In genomic region chr2:114020668-114021067, GRCh38 we compare ENCODE assay signal across 34 cellular contexts.
A peak's percentile ranks its signal among the peaks of the same experiment; 100 is the strongest.
DNase-seq lines count a peak whose midpoint lies in the region; ATAC-seq, FAIRE-seq and TF ChIP-seq lines count a peak whose summit lies in the region.
"Had no signal": no experiment of that assay in that cellular context is flagged by ENCODE, and none has a peak within 500 bp of the region (broad histone marks: within the 10 kb centered on the region; RNA-seq: fewer than 3 reads in every experiment).

No MANE protein-coding gene starts in this region.

- H3K79me2 ChIP-seq in HepG2 (ENCODE audit: insufficient read depth, low read length) (no peaks in the 10 kb centered on the region), K562 (ENCODE audit: control insufficient read depth, insufficient read depth, low read length) (no peaks in the 10 kb centered on the region)

- H2AFZ ChIP-seq in HepG2 (ENCODE audit: low read length) (no peak overlapping the region), K562 (ENCODE audit: low read depth, low read length) (no peak overlapping the region)

- intact Hi-C loops in HepG2 (cut with micrococcal nuclease; ENCODE audit: unreplicated experiment), result no loop called here
- intact Hi-C loops in right lobe of liver (cut with DNase I), result no loop called here
- intact Hi-C loops in K562 (cut with micrococcal nuclease), result no loop called here
- intact Hi-C loops in esophagus muscularis mucosa (cut with DNase I), result no loop called here

- TF ChIP-seq EP300 in HepG2 (IDR thresholded peaks at IDR 0.05; ENCODE audit: low read depth in 2 of 2, low read length in 2 of 2) (no peak), HepG2 (CRISPR knock-in tag; IDR thresholded peaks at IDR 0.05; ENCODE audit: borderline replicate concordance) (no peak), K562 (IDR thresholded peaks at IDR 0.05; ENCODE audit: low read length) (no peak), esophagus muscularis mucosa (IDR thresholded peaks at IDR 0.05) (no peak)

- no peak for ATAC-seq in HepG2
- no peak for ATAC-seq in right lobe of liver
- ATAC-seq in K562, result no peak
- no peak for ATAC-seq in activated CD8-positive, alpha-beta T cell treated with anti-CD3 and anti-CD28 coated beads, Interleukin-2, amount 10 ng/mL, durations not matched to agents 7 days and 5 days
- ATAC-seq: A549; CD8-positive, alpha-beta T cell had no signal

- no peaks in the 10 kb centered on the region for H3K27me3 ChIP-seq in HepG2 (ENCODE audit: control insufficient read depth in 1 of 2, insufficient read depth in 2 of 2, low read length in 2 of 2)
- H3K27me3 ChIP-seq in right lobe of liver, result no peaks in the 10 kb centered on the region
- no peaks in the 10 kb centered on the region for H3K27me3 ChIP-seq in K562 (ENCODE audit: control insufficient read depth in 2 of 2, insufficient read depth in 2 of 2, low read length in 2 of 2)
- H3K27me3 ChIP-seq in esophagus muscularis mucosa, result no peaks in the 10 kb centered on the region
- H3K27me3 ChIP-seq: BE2C; BLaER1; BLaER1 treated with 17β-estradiol and CSF1 and Interleukin-3, amounts not matched to agents 10 nM and 100 nM had no signal

- H3K9ac ChIP-seq in HepG2 (ENCODE audit: insufficient read depth, low read depth, low read length), result no peak overlapping the region
- no peak overlapping the region for H3K9ac ChIP-seq in K562 (ENCODE audit: insufficient read depth in 1 of 2, low read depth in 2 of 2, low read length in 2 of 2)
- H3K9ac ChIP-seq: BLaER1; BLaER1 treated with 17β-estradiol and CSF1 and Interleukin-3, amounts not matched to agents 10 nM and 100 nM had no signal

- H3K4me1 Mint-ChIP-seq in activated CD8-positive, alpha-beta T cell treated with anti-CD3 and anti-CD28 coated beads, Interleukin-2, amount 10 ng/mL, durations not matched to agents 7 days and 5 days (ENCODE audit: low read depth), result no peaks in the 10 kb centered on the region
- H3K4me1 Mint-ChIP-seq: B cell; CD14-positive monocyte; CD4-positive, alpha-beta memory T cell; CD4-positive, CD25-positive, alpha-beta regulatory T cell; CD8-positive, alpha-beta memory T cell had no signal

- CTCF ChIA-PET in HepG2 (lab: Yijun Ruan, JAX; ENCODE audit: low intra/inter-chr PET ratio, low total read pairs) (no interaction called here), K562 (lab: Yijun Ruan, JAX; ENCODE audit: low intra/inter-chr PET ratio) (no interaction called here)
- CTCF ChIA-PET in activated CD8-positive, alpha-beta T cell treated with anti-CD3 and anti-CD28 coated beads, Interleukin-2, amount 10 ng/mL, durations not matched to agents 7 days and 5 days (lab: Charles Lee), result no interaction called here

- TF ChIP-seq POLR2A in HepG2 (IDR thresholded peaks at IDR 0.05; ENCODE audit: insufficient read depth in 1 of 2, low read depth in 2 of 2, low read length in 2 of 2), result no peak
- no peak for TF ChIP-seq POLR2A in right lobe of liver (IDR thresholded peaks at IDR 0.05)
- TF ChIP-seq POLR2A in K562 (conservative IDR thresholded peaks at IDR 0.05), result no peak
- no peak for TF ChIP-seq POLR2A in esophagus muscularis mucosa (IDR thresholded peaks at IDR 0.05; ENCODE audit: low read depth)

- in situ Hi-C loops in HepG2 (cut with HindIII; ENCODE audit: extremely low pct_ligation_motif_present, low pct_unique_long_range_greater_than_20kb), result no loop called here
- in situ Hi-C loops in K562 (cut with MboI), result no loop called here

- H3K4me3 Mint-ChIP-seq in activated CD8-positive, alpha-beta T cell treated with anti-CD3 and anti-CD28 coated beads, Interleukin-2, amount 10 ng/mL, durations not matched to agents 7 days and 5 days, result no peak overlapping the region
- H3K4me3 Mint-ChIP-seq: B cell; CD14-positive monocyte; CD4-positive, alpha-beta memory T cell; CD4-positive, alpha-beta T cell; CD4-positive, CD25-positive, alpha-beta regulatory T cell; CD8-positive, alpha-beta memory T cell; CD8-positive, alpha-beta T cell had no signal

- H4K20me1 ChIP-seq in HepG2 (ENCODE audit: insufficient read depth, low read length) (no peaks in the 10 kb centered on the region), K562 (replicated peaks; ENCODE audit: control insufficient read depth, insufficient read depth, low read length) (no peaks in the 10 kb centered on the region)
- H4K20me1 ChIP-seq: BLaER1; BLaER1 treated with 17β-estradiol and CSF1 and Interleukin-3, amounts not matched to agents 10 nM and 100 nM had no signal

- H3K36me3 ChIP-seq in HepG2 (replicated peaks in 1 of 2; ENCODE audit: control insufficient read depth in 1 of 2, insufficient read depth in 2 of 2, low read length in 2 of 2), result no peaks in the 10 kb centered on the region
- H3K36me3 ChIP-seq in right lobe of liver, result no peaks in the 10 kb centered on the region
- no peaks in the 10 kb centered on the region for H3K36me3 ChIP-seq in K562 (ENCODE audit: control insufficient read depth, insufficient read depth, low read length)
- no peaks in the 10 kb centered on the region for H3K36me3 ChIP-seq in esophagus muscularis mucosa
- H3K36me3 ChIP-seq: BE2C; BLaER1; BLaER1 treated with 17β-estradiol and CSF1 and Interleukin-3, amounts not matched to agents 10 nM and 100 nM had no signal

- H3K4me3 ChIP-seq in HepG2 (replicated peaks in 1 of 3; ENCODE audit: insufficient read depth in 1 of 3, low read depth in 2 of 3, low read length in 3 of 3) (no peak overlapping the region), right lobe of liver (no peak overlapping the region), K562 (no peak overlapping the region), esophagus muscularis mucosa (no peak overlapping the region)
- H3K4me3 ChIP-seq: A549; BLaER1; BLaER1 treated with 17β-estradiol and CSF1 and Interleukin-3, amounts not matched to agents 10 nM and 100 nM had no signal

- POLR2A ChIA-PET in HepG2 (lab: Yijun Ruan, JAX) (no interaction called here), K562 (lab: Yijun Ruan, JAX) (no interaction called here)
- POLR2A ChIA-PET in activated CD8-positive, alpha-beta T cell treated with anti-CD3 and anti-CD28 coated beads, Interleukin-2, amount 10 ng/mL, durations not matched to agents 7 days and 5 days (lab: Charles Lee), result no interaction called here

- BruUV-seq in HepG2 (replicated peaks; lab: Mats Ljungman, UMichigan), result no TSS peak
- no TSS peak for BruUV-seq in K562 (replicated peaks; lab: Mats Ljungman, UMichigan)

- TF ChIP-seq CTCF in HepG2 (CRISPR knock-in tag; IDR thresholded peaks at IDR 0.05) (no peak), right lobe of liver (IDR thresholded peaks at IDR 0.05) (no peak), K562 (IDR thresholded peaks at IDR 0.05 in 2 of 3, conservative IDR thresholded peaks at IDR 0.05 in 1 of 3; ENCODE audit: insufficient read depth in 2 of 3, low read depth in 1 of 3, low read length in 3 of 3) (no peak), esophagus muscularis mucosa (IDR thresholded peaks at IDR 0.05) (no peak)

- no peak overlapping the region for H3K27ac ChIP-seq in HepG2 (ENCODE audit: extremely low read length, insufficient read depth, low read length)
- no peak overlapping the region for H3K27ac ChIP-seq in right lobe of liver
- no peak overlapping the region for H3K27ac ChIP-seq in K562 (ENCODE audit: extremely low read depth, low read depth, low read length)
- H3K27ac ChIP-seq in esophagus muscularis mucosa (replicated peaks in 1 of 4), result no peak overlapping the region
- H3K27ac ChIP-seq: 22Rv1; A549; BLaER1; BLaER1 treated with 17β-estradiol and CSF1 and Interleukin-3, amounts not matched to agents 10 nM and 100 nM; C4-2B had no signal

- no peaks in the 10 kb centered on the region for H3K9me1 ChIP-seq in K562 (ENCODE audit: control insufficient read depth, insufficient read depth, low read length)

- FAIRE-seq in HepG2 (lab: Jason Lieb, UNC) (no peak), K562 (lab: Jason Lieb, UNC) (no peak)
- FAIRE-seq: A204.1, A549, D721Med had no signal

- H3K36me3 Mint-ChIP-seq in activated CD8-positive, alpha-beta T cell treated with anti-CD3 and anti-CD28 coated beads, Interleukin-2, amount 10 ng/mL, durations not matched to agents 7 days and 5 days (ENCODE audit: low read depth), result no peaks in the 10 kb centered on the region
- H3K36me3 Mint-ChIP-seq: CD14-positive monocyte; CD4-positive, alpha-beta memory T cell; CD4-positive, CD25-positive, alpha-beta regulatory T cell; CD8-positive, alpha-beta T cell had no signal

- H3K4me2 ChIP-seq in HepG2 (ENCODE audit: low read depth, low read length) (no peak overlapping the region), K562 (ENCODE audit: insufficient read depth, low read length) (no peak overlapping the region)
- H3K4me2 ChIP-seq: A549; BLaER1; BLaER1 treated with 17β-estradiol and CSF1 and Interleukin-3, amounts not matched to agents 10 nM and 100 nM had no signal

- no peak for TF ChIP-seq RAD21 in HepG2 (CRISPR knock-in tag; IDR thresholded peaks at IDR 0.05)
- no peak for TF ChIP-seq RAD21 in K562 (CRISPR knock-in tag; conservative IDR thresholded peaks at IDR 0.05 in 1 of 2, IDR thresholded peaks at IDR 0.05 in 1 of 2)

- no peak overlapping the region for H3K27ac Mint-ChIP-seq in activated CD8-positive, alpha-beta T cell treated with anti-CD3 and anti-CD28 coated beads, Interleukin-2, amount 10 ng/mL, durations not matched to agents 7 days and 5 days
- H3K27ac Mint-ChIP-seq: B cell; CD14-positive monocyte; CD4-positive, alpha-beta memory T cell; CD4-positive, alpha-beta T cell; CD4-positive, CD25-positive, alpha-beta regulatory T cell; CD8-positive, alpha-beta memory T cell; CD8-positive, alpha-beta T cell had no signal

- 16% methylated on average over 2 of the region's 2 CpGs for WGBS in HepG2 (ENCODE audit: low lambda C conversion rate)
- WGBS in right lobe of liver (ENCODE audit: insufficient coverage, low coverage, low lambda C conversion rate, missing lambda C conversion rate), result 61% methylated on average over 2 of the region's 2 CpGs
- WGBS in K562 (ENCODE audit: insufficient coverage, low coverage, missing lambda C conversion rate), result 0% methylated on average over 2 of the region's 2 CpGs
- 79% methylated on average over 2 of the region's 2 CpGs for WGBS in esophagus muscularis mucosa

- DNase-seq in HepG2 (ENCODE audit: low spot score) (no peak), right lobe of liver (no peak), K562 (ENCODE audit: extremely low read depth in 1 of 4, low spot score in 3 of 4) (no peak), esophagus muscularis mucosa (ENCODE audit: extremely low spot score) (peak; percentile 26), SW 1271 (lab: John Stamatoyannopoulos, UW) (no peak)
- no peak for DNase-seq in activated CD8-positive, alpha-beta T cell treated with anti-CD3 and anti-CD28 coated beads, Interleukin-2, amount 10 ng/mL, durations not matched to agents 7 days and 5 days
- DNase-seq: 8988T; ACHN; AML-193; BE2C; C1 segment of cervical spinal cord; Caco-2; Calu3; CD4-positive, alpha-beta memory T cell; CD4-positive, alpha-beta T cell; CD4-positive, CD25-positive, alpha-beta regulatory T cell; CD8-positive, alpha-beta memory T cell; CD8-positive, alpha-beta T cell; COR-L47; DMS 273 treated with DMSO at 0.1 percent for 48 hours; DMS153; DMS79; DMS79 treated with DMSO at 0.1 percent for 48 hours; DND-41; EL had no signal

- H3K27me3 Mint-ChIP-seq in activated CD8-positive, alpha-beta T cell treated with anti-CD3 and anti-CD28 coated beads, Interleukin-2, amount 10 ng/mL, durations not matched to agents 7 days and 5 days (ENCODE audit: low read depth), result peaks cover 10% of the 10 kb centered on the region
- H3K27me3 Mint-ChIP-seq: CD4-positive, CD25-positive, alpha-beta regulatory T cell had no signal

- H3K9me3 ChIP-seq in HepG2 (ENCODE audit: low read length) (peaks cover 11% of the 10 kb centered on the region), right lobe of liver (no peaks in the 10 kb centered on the region), K562 (replicated peaks; ENCODE audit: control insufficient read depth, insufficient read depth, low read depth, low read length) (no peaks in the 10 kb centered on the region), esophagus muscularis mucosa (peaks cover 0 to 6% (median 0%) of the 10 kb centered on the region in 4 donors)
- H3K9me3 ChIP-seq: BE2C, BLaER1, Caco-2 had no signal

- H3K4me1 ChIP-seq in HepG2 (ENCODE audit: insufficient read depth, low read length), result peaks cover 25% of the 10 kb centered on the region
- H3K4me1 ChIP-seq in right lobe of liver, result no peaks in the 10 kb centered on the region
- no peaks in the 10 kb centered on the region for H3K4me1 ChIP-seq in K562 (replicated peaks in 1 of 2; ENCODE audit: control insufficient read depth in 2 of 2, insufficient read depth in 2 of 2, low read length in 2 of 2)
- no peaks in the 10 kb centered on the region for H3K4me1 ChIP-seq in esophagus muscularis mucosa
- H3K4me1 ChIP-seq: A549; BE2C; BLaER1; BLaER1 treated with 17β-estradiol and CSF1 and Interleukin-3, amounts not matched to agents 10 nM and 100 nM had no signal

- no peaks in the 10 kb centered on the region for H3K9me3 Mint-ChIP-seq in activated CD8-positive, alpha-beta T cell treated with anti-CD3 and anti-CD28 coated beads, Interleukin-2, amount 10 ng/mL, durations not matched to agents 7 days and 5 days (ENCODE audit: insufficient read depth)
- H3K9me3 Mint-ChIP-seq: CD4-positive, alpha-beta T cell; CD8-positive, alpha-beta T cell had no signal

Comparison
In these comparisons a context has a peak if more than half of its experiments do, and no peak if none do; other contexts are left out.
1. Of the 241 proteins assayed by ChIP-seq in both HepG2 and K562: peak only in HepG2: none; only in K562: none; in both: ZNF12; in neither: 240.